In the genomic region with DNA sequence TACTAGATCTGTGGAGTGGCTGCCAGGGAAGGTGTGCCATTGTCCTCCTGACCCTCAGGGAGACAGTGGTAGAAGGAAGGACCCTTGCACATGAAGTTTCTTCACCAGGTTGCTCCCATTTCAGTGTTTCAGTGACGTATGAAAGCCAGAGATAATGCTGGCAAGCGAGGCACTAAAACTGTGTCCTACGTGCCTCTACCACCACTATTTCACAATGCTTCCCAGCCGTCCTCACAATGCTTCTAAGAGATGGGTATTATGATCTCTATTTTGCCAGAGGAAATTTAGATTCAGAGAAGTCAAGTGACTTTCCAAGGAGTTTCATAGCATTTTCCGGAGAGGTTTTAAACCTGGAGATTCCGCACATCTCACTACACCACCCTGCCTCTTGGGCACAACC, we compare ENCODE assay signal across 19 cellular contexts. TPM values are rescaled to one million over a fixed set of nuclear protein-coding genes. Genes with fewer than 3 reads are reported as not detected.
DNase-seq lines count a peak whose midpoint lies in the region; ATAC-seq and TF ChIP-seq lines count a peak whose summit lies in the region.
"Had no signal": no experiment of that assay in that cellular context is flagged by ENCODE, and none has a peak within 500 bp of the region (broad histone marks: within the 10 kb centered on the region; RNA-seq: fewer than 3 reads in every experiment).

No MANE protein-coding gene starts in this region.

- H3K4me1 ChIP-seq in GM23248 (ENCODE audit: insufficient read depth) = peaks cover 27% of the 10 kb centered on the region
- peaks cover 8 to 19% of the 10 kb centered on the region in 2 donors for H3K4me1 ChIP-seq in ascending aorta
- no peaks in the 10 kb centered on the region for H3K4me1 ChIP-seq in mesodermal cell (ENCODE audit: control insufficient read depth, insufficient read depth, low read length, poor library complexity, severe bottlenecking)
- H3K4me1 ChIP-seq in aorta (ENCODE audit: control insufficient read depth in 1 of 2, insufficient read depth in 2 of 2, low read length in 2 of 2) = no peaks in the 10 kb centered on the region
- peaks cover 0 to 10% (median 0%) of the 10 kb centered on the region in 12 donors for H3K4me1 ChIP-seq in heart left ventricle
- H3K4me1 ChIP-seq: Caco-2 had no signal

- H3K9ac ChIP-seq in GM23248 = no peak overlapping the region
- H3K9ac ChIP-seq: SK-N-SH had no signal

- H3K9me3 ChIP-seq in GM23248 (ENCODE audit: low read depth) = no peaks in the 10 kb centered on the region
- H3K9me3 ChIP-seq in ascending aorta = no peaks in the 10 kb centered on the region
- no peaks in the 10 kb centered on the region for H3K9me3 ChIP-seq in mesodermal cell (ENCODE audit: control insufficient read depth, low read length)
- no peaks in the 10 kb centered on the region for H3K9me3 ChIP-seq in aorta (ENCODE audit: control insufficient read depth, low read length)
- H3K9me3 ChIP-seq in heart left ventricle = peaks cover 0 to 3% (median 0%) of the 10 kb centered on the region in 12 donors
- H3K9me3 ChIP-seq: Caco-2 had no signal

- no peak for TF ChIP-seq CTCF in ascending aorta (IDR thresholded peaks at IDR 0.05)
- no peak for TF ChIP-seq CTCF in heart left ventricle (IDR thresholded peaks at IDR 0.05)

- intact Hi-C loops in ascending aorta (cut with DNase I) = no loop called here
- intact Hi-C loops in aorta (cut with DNase I) = loop anchor here in 1 of 2 donors (5.0 kb wide), 1 partner anchor 468 kb away; no protein-coding TSS in a partner anchor
- intact Hi-C loops in heart left ventricle (cut with DNase I) = no loop called here

- H3K9me2 ChIP-seq in GM23248 (ENCODE audit: insufficient read depth) = no peaks in the 10 kb centered on the region
- H3K9me2 ChIP-seq: SK-N-SH had no signal

- ATAC-seq in aorta (ENCODE audit: low FRiP score) = no peak
- no peak for ATAC-seq in esophagus mucosa
- ATAC-seq in heart left ventricle = no peak

- no peak for TF ChIP-seq POLR2A in heart left ventricle (IDR thresholded peaks at IDR 0.05)

- DNase-seq in GM23248 (no peak), ascending aorta (ENCODE audit: low spot score in 2 of 2) (no peak), aorta (no peak), heart left ventricle (no peak), cerebellar cortex (ENCODE audit: low spot score) (no peak)
- DNase-seq: C1 segment of cervical spinal cord; Caco-2; CD4-positive, alpha-beta memory T cell; KG1; MG63; NCI-H1105 treated with DMSO at 0.1 percent for 48 hours; NCI-H2029; NCI-H446; NCI-H524 treated with DMSO at 0.1 percent for 48 hours; NCI-H774; SIG-M5; SK-N-SH had no signal

- H3K36me3 ChIP-seq in GM23248 (ENCODE audit: low read depth) (no peaks in the 10 kb centered on the region), ascending aorta (no peaks in the 10 kb centered on the region), mesodermal cell (ENCODE audit: control insufficient read depth, insufficient read depth, low read length) (no peaks in the 10 kb centered on the region), aorta (ENCODE audit: control insufficient read depth in 1 of 2, insufficient read depth in 2 of 2, low read length in 1 of 2) (no peaks in the 10 kb centered on the region), heart left ventricle (no peaks in the 10 kb centered on the region)
- H3K36me3 ChIP-seq: MG63 had no signal

- H3K79me2 ChIP-seq in GM23248 (ENCODE audit: insufficient read depth) = no peaks in the 10 kb centered on the region

- in situ Hi-C loops in GM23248 (cut with MboI) = no loop called here

- WGBS in GM23248 (ENCODE audit: low coverage in 1 of 2, low lambda C conversion rate in 2 of 2, missing lambda C conversion rate in 2 of 2), 2 experiments = 88 to 94% methylated on average over 6 of the region's 6 CpGs
- 100% methylated on average over 2 of the region's 6 CpGs; no CpG with 5 or more reads in 1 of the 2 experiments for WGBS in mesodermal cell (ENCODE audit: insufficient coverage in 2 of 2), 2 experiments
- WGBS in aorta, 2 donors = 97 to 99% methylated on average over 6 of the region's 6 CpGs
- 90 to 96% (median 95%) methylated on average over 6 of the region's 6 CpGs for WGBS in heart left ventricle, 4 donors

- peaks cover 41% of the 10 kb centered on the region for H3F3A ChIP-seq in GM23248 (ENCODE audit: insufficient read depth)

- H3K27me3 ChIP-seq in GM23248 (replicated peaks; ENCODE audit: insufficient read depth) = no peaks in the 10 kb centered on the region
- H3K27me3 ChIP-seq in ascending aorta = no peaks in the 10 kb centered on the region
- no peaks in the 10 kb centered on the region for H3K27me3 ChIP-seq in aorta (ENCODE audit: control insufficient read depth in 1 of 2, insufficient read depth in 2 of 2, low read length in 1 of 2)
- H3K27me3 ChIP-seq in heart left ventricle = no peaks in the 10 kb centered on the region
- H3K27me3 ChIP-seq: MG63 had no signal

- H3K4me2 ChIP-seq in GM23248 (ENCODE audit: unreplicated experiment) = no peak overlapping the region

- peak overlapping the region; percentile 56; the same call in 1 of the 2 replicates for H2AFZ ChIP-seq in GM23248

- no peak overlapping the region; the same call in 1 of the 2 replicates for H3K27ac ChIP-seq in GM23248
- H3K27ac ChIP-seq in ascending aorta = peak overlapping the region; percentile 82 to 89
- peak overlapping the region; percentile 41 for H3K27ac ChIP-seq in mesodermal cell (ENCODE audit: low read depth, low read length, severe bottlenecking)
- peak overlapping the region; percentile 62 to 68 for H3K27ac ChIP-seq in aorta (ENCODE audit: low read depth in 1 of 2, low read length in 2 of 2)
- no peak overlapping the region for H3K27ac ChIP-seq in heart left ventricle

- H3K4me3 ChIP-seq in GM23248 (no peak overlapping the region), ascending aorta (no peak overlapping the region), mesodermal cell (ENCODE audit: extremely low read depth, insufficient read depth, low read length, poor library complexity, severe bottlenecking) (no peak overlapping the region), aorta (ENCODE audit: low read length in 2 of 2) (no peak overlapping the region), heart left ventricle (no peak overlapping the region)
- H3K4me3 ChIP-seq: MG63 had no signal

- H4K20me1 ChIP-seq in GM23248 (ENCODE audit: insufficient read depth) = no peaks in the 10 kb centered on the region

RNA-seq across cellular contexts. Expression of a gene that starts 28.0 kb away (rescaled TPM):
- 115 and 198 TPM in 2 replicates for total RNA-seq in GM23248 (2014; rRNA removed; shearing (Covaris generic))
- polyA plus RNA-seq in GM23248 (2016; fragmentation: Nextera tagmentation; extraction: Ambion mirVana) = 233 and 234 TPM in 2 replicates
- 32.1 TPM for total RNA-seq in ascending aorta
- 154 TPM for polyA plus RNA-seq in mesodermal cell (2013, experiment 1 of 2)
- polyA plus RNA-seq in mesodermal cell (2013, experiment 2 of 2) = 143 TPM
- total RNA-seq in aorta = 10 to 100 TPM; 68.3 to 76.3 TPM
- polyA plus RNA-seq in aorta = 100 to 1,000 TPM; 123 to 221 TPM
- total RNA-seq in esophagus mucosa = 88.6 TPM
- 10 to 100 TPM; 73.0 to 95.3 (median 79.4) TPM for total RNA-seq in heart left ventricle
- 100 to 1,000 TPM in 1 of 2 donors, 10 to 100 TPM in 1; 91.3 to 197 TPM for polyA plus RNA-seq in heart left ventricle

RNA-seq across cellular contexts. Expression of a gene that starts 53.1 kb away (rescaled TPM):
- not detected in 2 replicates for total RNA-seq in GM23248 (2014; rRNA removed; shearing (Covaris generic))
- polyA plus RNA-seq in GM23248 (2016; fragmentation: Nextera tagmentation; extraction: Ambion mirVana) = 0.08 TPM in 1 of 2 replicates, not detected in the other
- total RNA-seq in ascending aorta = not detected
- polyA plus RNA-seq in mesodermal cell (2013, experiment 1 of 2) = not detected
- polyA plus RNA-seq in mesodermal cell (2013, experiment 2 of 2) = not detected
- total RNA-seq in aorta = under 1 TPM in 1 of 2 donors, not detected in 1; 0.23 TPM
- polyA plus RNA-seq in aorta = not detected
- total RNA-seq in esophagus mucosa = not detected
- total RNA-seq in heart left ventricle = under 1 TPM in 1 of 9 donors, not detected in 8; 0.13 TPM
- under 1 TPM in 1 of 2 donors, not detected in 1; 0.06 TPM for polyA plus RNA-seq in heart left ventricle
- total RNA-seq: Caco-2 had no signal
- polyA plus RNA-seq: CD4-positive, alpha-beta memory T cell; SK-N-SH had no signal

Comparison
In these comparisons a context has a peak if more than half of its experiments do, and no peak if none do; other contexts are left out.
1. H3K27ac ChIP-seq: peak in ascending aorta (2 of 2), mesodermal cell (single experiment) and aorta (2 of 2); none in GM23248 (single experiment) and heart left ventricle (0 of 12).